Comparison of ENCODE assay signal across 12 cellular contexts in the genomic region with DNA sequence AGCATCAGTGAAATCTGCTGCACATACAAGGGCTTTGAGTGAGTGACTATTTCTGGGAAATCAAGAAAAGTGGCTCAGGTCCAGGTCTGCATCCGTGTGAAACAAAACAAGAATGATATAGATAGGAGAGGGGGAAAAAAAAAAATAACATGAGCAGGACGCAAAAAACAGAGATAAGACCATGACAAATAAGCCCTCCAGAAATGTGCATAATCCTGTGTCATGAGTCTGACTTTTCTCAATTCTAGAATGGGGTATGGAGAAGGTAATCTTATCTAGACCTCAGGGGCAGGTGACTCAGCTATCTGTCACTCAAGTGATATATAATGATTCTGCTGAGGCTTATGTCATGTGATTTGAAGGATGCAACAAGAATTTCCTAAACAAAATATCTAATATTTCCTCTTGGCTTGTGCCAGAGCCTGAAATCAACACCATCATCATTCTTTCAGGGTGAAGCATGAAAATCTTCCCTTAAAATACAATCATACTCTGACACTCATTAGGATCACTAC.
DNase-seq lines count a peak whose midpoint lies in the region; ATAC-seq and TF ChIP-seq lines count a peak whose summit lies in the region.
"Had no signal": no experiment of that assay in that cellular context is flagged by ENCODE, and none has a peak within 500 bp of the region (broad histone marks: within the 10 kb centered on the region; RNA-seq: fewer than 3 reads in every experiment).

No MANE protein-coding gene starts in this region.

- no peak overlapping the region for H3K27ac Mint-ChIP-seq in activated naive CD4-positive, alpha-beta T cell treated with anti-CD3 and anti-CD28 coated beads, Interleukin-2, amount 50 U/mL, for 72 hours

- H3K4me3 ChIP-seq in SK-N-SH (ENCODE audit: low read depth in 2 of 2, low read length in 1 of 2) (no peak overlapping the region), tibial nerve (no peak overlapping the region)
- H3K4me3 ChIP-seq: uterus had no signal

- peaks cover 11% of the 10 kb centered on the region for H3F3A ChIP-seq in SK-N-SH (replicated peaks; ENCODE audit: insufficient read depth)

- intact Hi-C loops in sciatic nerve (cut with DNase I): no loop called here

- CTCF ChIA-PET in SK-N-SH (lab: Yijun Ruan, JAX): interaction anchor here (0.6 to 1.7 kb wide), 3 partner anchors 16 to 585 kb away, joined by 3 to 6 read pairs (median 4); no protein-coding TSS in a partner anchor

- no peak overlapping the region for H2AFZ ChIP-seq in SK-N-SH (ENCODE audit: low read depth)

- no peaks in the 10 kb centered on the region for H3K9me3 Mint-ChIP-seq in activated naive CD4-positive, alpha-beta T cell treated with anti-CD3 and anti-CD28 coated beads, Interleukin-2, amount 50 U/mL, for 72 hours

- H3K4me2 ChIP-seq in SK-N-SH: no peak overlapping the region

- no peak overlapping the region for H3K9ac ChIP-seq in SK-N-SH

- H3K36me3 ChIP-seq in SK-N-SH (replicated peaks in 1 of 2; ENCODE audit: control insufficient read depth in 1 of 2, insufficient read depth in 2 of 2, low read length in 1 of 2) (no peaks in the 10 kb centered on the region), tibial nerve (no peaks in the 10 kb centered on the region)
- H3K36me3 ChIP-seq: uterus had no signal

- TF ChIP-seq POLR2A in erythroblast (IDR thresholded peaks at IDR 0.05; ENCODE audit: low read length) (no peak), tibial nerve (IDR thresholded peaks at IDR 0.05) (no peak)

- H3K79me2 ChIP-seq in SK-N-SH (ENCODE audit: insufficient read depth): no peaks in the 10 kb centered on the region

- no peak for DNase-seq in activated naive CD4-positive, alpha-beta T cell treated with anti-CD3 and anti-CD28 coated beads, Interleukin-2, amount 50 U/mL, for 72 hours (ENCODE audit: low spot score in 2 of 2)
- DNase-seq in activated naive CD4-positive, alpha-beta T cell treated with anti-CD3 and anti-CD28 coated beads, Interleukin-2, amount 50 U/mL, for 16 hours: no peak
- DNase-seq in SK-N-SH: no peak
- peak; percentile 48 to 52 for DNase-seq in erythroblast (lab: John Stamatoyannopoulos, UW)
- DNase-seq in stimulated activated naive CD8-positive, alpha-beta T cell treated with anti-CD3 and anti-CD28 coated beads, Interleukin-15, Interleukin-2, amounts not matched to agents 100 U/mL and 50 U/mL, for 24 hours: no peak
- no peak for DNase-seq in tibial nerve (ENCODE audit: low spot score in 2 of 2)
- DNase-seq in sciatic nerve (ENCODE audit: low spot score): no peak
- DNase-seq: cerebellar nuclear complex, NCI-H2081, uterus had no signal

- peak; percentile 45 to 73 for ATAC-seq in activated naive CD4-positive, alpha-beta T cell treated with anti-CD3 and anti-CD28 coated beads, Interleukin-2, amount 50 U/mL, for 72 hours
- peak; percentile 85 for ATAC-seq in stimulated activated naive CD8-positive, alpha-beta T cell treated with anti-CD3 and anti-CD28 coated beads, Interleukin-15, Interleukin-2, amounts not matched to agents 100 U/mL and 50 U/mL, for 24 hours
- ATAC-seq in HG02938 (IDR thresholded peaks at IDR 0.05; ENCODE audit: unreplicated experiment) (no peak), sciatic nerve (no peak)

- WGBS in SK-N-SH (ENCODE audit: low lambda C conversion rate): 9% methylated on average over 2 of the region's 2 CpGs
- 47 to 50% methylated on average over 2 of the region's 2 CpGs for WGBS in tibial nerve, 2 donors

- H3K27ac ChIP-seq in SK-N-SH (ENCODE audit: low read depth in 2 of 2, low read length in 1 of 2): 0 out of 4 replicates have a peak overlapping the region, but pooled peaks of 1 of the 2 experiments have one; percentile 12
- H3K27ac ChIP-seq in tibial nerve: no peak overlapping the region
- H3K27ac ChIP-seq: HL-60, uterus had no signal

- H3K4me1 ChIP-seq in SK-N-SH (ENCODE audit: control insufficient read depth in 1 of 2, insufficient read depth in 2 of 2, low read depth in 1 of 2, low read length in 1 of 2) (peaks cover 13 to 24% of the 10 kb centered on the region in 2 experiments; a peak in 2 of 4 replicates), tibial nerve (peaks cover 0 to 15% (median 0%) of the 10 kb centered on the region in 4 donors)
- H3K4me1 ChIP-seq: uterus had no signal

- TF ChIP-seq CTCF in SK-N-SH (IDR thresholded peaks at IDR 0.05) (no peak), tibial nerve (IDR thresholded peaks at IDR 0.05) (no peak)

- no peak for TF ChIP-seq RAD21 in SK-N-SH (IDR thresholded peaks at IDR 0.05; ENCODE audit: low read length)

- H3K9me3 ChIP-seq in SK-N-SH (no peaks in the 10 kb centered on the region), tibial nerve (no peaks in the 10 kb centered on the region)
- H3K9me3 ChIP-seq: uterus had no signal

- H3K36me3 Mint-ChIP-seq in activated naive CD4-positive, alpha-beta T cell treated with anti-CD3 and anti-CD28 coated beads, Interleukin-2, amount 50 U/mL, for 72 hours: no peaks in the 10 kb centered on the region

- no peaks in the 10 kb centered on the region for H4K20me1 ChIP-seq in SK-N-SH (ENCODE audit: insufficient read depth)

- POLR2A ChIA-PET in SK-N-SH (lab: Yijun Ruan, JAX): no interaction called here

- H3K9me2 ChIP-seq in SK-N-SH: no peaks in the 10 kb centered on the region; the same call in 1 of the 2 replicates

- H3K27me3 ChIP-seq in SK-N-SH (ENCODE audit: insufficient read depth) (no peaks in the 10 kb centered on the region), tibial nerve (no peaks in the 10 kb centered on the region)
- H3K27me3 ChIP-seq: uterus had no signal

- TF ChIP-seq EP300 in SK-N-SH (IDR thresholded peaks at IDR 0.05; ENCODE audit: borderline replicate concordance in 1 of 2, low read depth in 1 of 2, low read length in 1 of 2): peak; percentile 6 to 80; a peak in 1 of 4 replicates
- TF ChIP-seq EP300 in tibial nerve (IDR thresholded peaks at IDR 0.05): no peak

TF ChIP-seq in SK-N-SH, 30 proteins besides CTCF, POLR2A, EP300 and RAD21:
- TF ChIP-seq NRF1 (IDR thresholded peaks at IDR 0.05; ENCODE audit: low read depth, low read length) (no peak), JUND (IDR thresholded peaks at IDR 0.05) (peak; percentile 87), MXI1 (IDR thresholded peaks at IDR 0.05; ENCODE audit: low read depth, low read length) (no peak), FOSL2 (IDR thresholded peaks at IDR 0.05; ENCODE audit: borderline replicate concordance, low read depth) (peak; percentile 80), TEAD4 (IDR thresholded peaks at IDR 0.05; ENCODE audit: borderline replicate concordance, insufficient read depth) (peak; percentile 58; the same call in 1 of the 2 replicates), MEF2A (IDR thresholded peaks at IDR 0.05; ENCODE audit: borderline replicate concordance, low read depth) (peak; percentile 40; the same call in 1 of the 2 replicates), RXRA (IDR thresholded peaks at IDR 0.05; ENCODE audit: borderline replicate concordance, low read depth) (peak; percentile 77), POLR2AphosphoS5 (IDR thresholded peaks at IDR 0.05; ENCODE audit: low read depth, low read length) (no peak), FOXJ3 (CRISPR knock-in tag; IDR thresholded peaks at IDR 0.05) (no peak), GATA2 (CRISPR knock-in tag; IDR thresholded peaks at IDR 0.05) (peak; percentile 62), NFIC (IDR thresholded peaks at IDR 0.05; ENCODE audit: borderline replicate concordance) (peak; percentile 56; the same call in 1 of the 2 replicates), TCF12 (IDR thresholded peaks at IDR 0.05) (peak; percentile 86), SMC3 (IDR thresholded peaks at IDR 0.05; ENCODE audit: low read depth, low read length) (no peak), FOXM1 (IDR thresholded peaks at IDR 0.05; ENCODE audit: low read depth) (0 out of 2 replicates have a peak, but pooled peaks have one; percentile 34)
- TF ChIP-seq, protein P1, sequence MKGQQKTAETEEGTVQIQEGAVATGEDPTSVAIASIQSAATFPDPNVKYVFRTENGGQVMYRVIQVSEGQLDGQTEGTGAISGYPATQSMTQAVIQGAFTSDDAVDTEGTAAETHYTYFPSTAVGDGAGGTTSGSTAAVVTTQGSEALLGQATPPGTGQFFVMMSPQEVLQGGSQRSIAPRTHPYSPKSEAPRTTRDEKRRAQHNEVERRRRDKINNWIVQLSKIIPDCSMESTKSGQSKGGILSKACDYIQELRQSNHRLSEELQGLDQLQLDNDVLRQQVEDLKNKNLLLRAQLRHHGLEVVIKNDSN (IDR thresholded peaks at IDR 0.05; ENCODE audit: borderline replicate concordance, low read depth): peak; percentile 69
- TF ChIP-seq, protein P2, sequence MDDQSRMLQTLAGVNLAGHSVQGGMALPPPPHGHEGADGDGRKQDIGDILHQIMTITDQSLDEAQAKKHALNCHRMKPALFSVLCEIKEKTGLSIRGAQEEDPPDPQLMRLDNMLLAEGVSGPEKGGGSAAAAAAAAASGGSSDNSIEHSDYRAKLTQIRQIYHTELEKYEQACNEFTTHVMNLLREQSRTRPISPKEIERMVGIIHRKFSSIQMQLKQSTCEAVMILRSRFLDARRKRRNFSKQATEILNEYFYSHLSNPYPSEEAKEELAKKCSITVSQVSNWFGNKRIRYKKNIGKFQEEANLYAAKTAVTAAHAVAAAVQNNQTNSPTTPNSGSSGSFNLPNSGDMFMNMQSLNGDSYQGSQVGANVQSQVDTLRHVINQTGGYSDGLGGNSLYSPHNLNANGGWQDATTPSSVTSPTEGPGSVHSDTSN (IDR thresholded peaks at IDR 0.05): peak; percentile 94
- TF ChIP-seq, protein P3, sequence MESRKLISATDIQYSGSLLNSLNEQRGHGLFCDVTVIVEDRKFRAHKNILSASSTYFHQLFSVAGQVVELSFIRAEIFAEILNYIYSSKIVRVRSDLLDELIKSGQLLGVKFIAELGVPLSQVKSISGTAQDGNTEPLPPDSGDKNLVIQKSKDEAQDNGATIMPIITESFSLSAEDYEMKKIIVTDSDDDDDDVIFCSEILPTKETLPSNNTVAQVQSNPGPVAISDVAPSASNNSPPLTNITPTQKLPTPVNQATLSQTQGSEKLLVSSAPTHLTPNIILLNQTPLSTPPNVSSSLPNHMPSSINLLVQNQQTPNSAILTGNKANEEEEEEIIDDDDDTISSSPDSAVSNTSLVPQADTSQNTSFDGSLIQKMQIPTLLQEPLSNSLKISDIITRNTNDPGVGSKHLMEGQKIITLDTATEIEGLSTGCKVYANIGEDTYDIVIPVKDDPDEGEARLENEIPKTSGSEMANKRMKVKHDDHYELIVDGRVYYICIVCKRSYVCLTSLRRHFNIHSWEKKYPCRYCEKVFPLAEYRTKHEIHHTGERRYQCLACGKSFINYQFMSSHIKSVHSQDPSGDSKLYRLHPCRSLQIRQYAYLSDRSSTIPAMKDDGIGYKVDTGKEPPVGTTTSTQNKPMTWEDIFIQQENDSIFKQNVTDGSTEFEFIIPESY (IDR thresholded peaks at IDR 0.05; ENCODE audit: borderline replicate concordance, low read depth): 0 out of 2 replicates have a peak, but pooled peaks have one; percentile 29

Comparison
In these comparisons a context has a peak if more than half of its experiments do, and no peak if none do; other contexts are left out.
1. ATAC-seq: peak in activated naive CD4-positive, alpha-beta T cell treated with anti-CD3 and anti-CD28 coated beads, Interleukin-2, amount 50 U/mL, for 72 hours (2 of 2) and stimulated activated naive CD8-positive, alpha-beta T cell treated with anti-CD3 and anti-CD28 coated beads, Interleukin-15, Interleukin-2, amounts not matched to agents 100 U/mL and 50 U/mL, for 24 hours (single experiment); none in HG02938 (single experiment) and sciatic nerve (single experiment).
2. DNase-seq: peak in erythroblast (2 of 2); none in activated naive CD4-positive, alpha-beta T cell treated with anti-CD3 and anti-CD28 coated beads, Interleukin-2, amount 50 U/mL, for 72 hours (0 of 2), activated naive CD4-positive, alpha-beta T cell treated with anti-CD3 and anti-CD28 coated beads, Interleukin-2, amount 50 U/mL, for 16 hours (single experiment), SK-N-SH (single experiment), stimulated activated naive CD8-positive, alpha-beta T cell treated with anti-CD3 and anti-CD28 coated beads, Interleukin-15, Interleukin-2, amounts not matched to agents 100 U/mL and 50 U/mL, for 24 hours (single experiment), tibial nerve (0 of 2) and sciatic nerve (single experiment).